7 cellular contexts compared by ENCODE assay signal in genomic region chr15:51623386-51623938, GRCh38. TPM values are rescaled to one million over a fixed set of nuclear protein-coding genes. Genes with fewer than 3 reads are reported as not detected.
DNase-seq lines count a peak whose midpoint lies in the region; ATAC-seq and TF ChIP-seq lines count a peak whose summit lies in the region.

No MANE protein-coding gene starts in this region.

- no peaks in the 10 kb centered on the region for H3K9me3 Mint-ChIP-seq in MCF 10A (ENCODE audit: unreplicated experiment)

- H3K4me3 ChIP-seq in GM12875 (ENCODE audit: low read depth, low read length), result peak overlapping the region; percentile 96
- H3K4me3 ChIP-seq in mucosa of descending colon, result peak overlapping the region; percentile 63

- H3K4me1 ChIP-seq in mucosa of descending colon (ENCODE audit: low read depth), result peaks cover 19% of the 10 kb centered on the region

- TF ChIP-seq CTCF in GM12875 (IDR thresholded peaks at IDR 0.05; ENCODE audit: borderline replicate concordance, insufficient read depth, low read depth, low read length), result no peak
- TF ChIP-seq CTCF in MCF 10A (IDR thresholded peaks at IDR 0.05; ENCODE audit: unreplicated experiment), result no peak
- TF ChIP-seq CTCF in mucosa of descending colon (IDR thresholded peaks at IDR 0.05), result no peak
- no peak for TF ChIP-seq CTCF in GM13976 (IDR thresholded peaks at IDR 0.05; ENCODE audit: borderline replicate concordance, control extremely low read depth, extremely low read depth, insufficient read depth, missing control alignments)

- BruUV-seq in MCF 10A (replicated peaks; lab: Mats Ljungman, UMichigan), result no TSS peak

- POLR2A ChIA-PET in MCF 10A (lab: Yijun Ruan, JAX), result interaction anchor here (0.7 to 3.4 kb wide), 14 partner anchors 10 to 581 kb away, joined by 3 to 29 read pairs (median 4); partner anchors contain the start of genes LYSMD2 and TMOD3

- ATAC-seq in mucosa of descending colon (peak; percentile 81), GM18873 (IDR thresholded peaks at IDR 0.05; ENCODE audit: low FRiP score, unreplicated experiment) (no peak), HG02571 (IDR thresholded peaks at IDR 0.05; ENCODE audit: unreplicated experiment) (no peak)

- CTCF ChIA-PET in MCF 10A (lab: Yijun Ruan, JAX), result interaction anchor here (0.5 to 4.0 kb wide), 4 partner anchors 24 to 87 kb away, joined by 3 to 28 read pairs (median 7); no protein-coding TSS in a partner anchor

- peaks cover 10% of the 10 kb centered on the region for H3K36me3 Mint-ChIP-seq in MCF 10A (ENCODE audit: insufficient read depth, unreplicated experiment)

- no peaks in the 10 kb centered on the region for H3K36me3 ChIP-seq in mucosa of descending colon (ENCODE audit: low read depth)

- DNase-seq in NCI-H526 (lab: John Stamatoyannopoulos, UW), result peak; percentile 19 to 26
- DNase-seq in MCF 10A (ENCODE audit: unreplicated experiment), result peak; percentile 33
- DNase-seq in mucosa of descending colon, result peak in 1 of 3 donors; percentile 93
- no peak for DNase-seq in GM13976 (ENCODE audit: low spot score)

- no peaks in the 10 kb centered on the region for H3K9me3 ChIP-seq in mucosa of descending colon

- H3K4me3 Mint-ChIP-seq in MCF 10A (ENCODE audit: unreplicated experiment), result peak overlapping the region; percentile 99

- H3K4me1 Mint-ChIP-seq in MCF 10A (ENCODE audit: insufficient read depth, unreplicated experiment), result peaks cover 27% of the 10 kb centered on the region

- intact Hi-C loops in MCF 10A (cut with micrococcal nuclease), result no loop called here
- intact Hi-C loops in mucosa of descending colon (cut with DNase I, micrococcal nuclease), result no loop called here

- in situ Hi-C loops in GM13976 (cut with MboI; ENCODE audit: low sequenced_read_pairs, unreplicated experiment), result no loop called here

- no peaks in the 10 kb centered on the region for H3K27me3 Mint-ChIP-seq in MCF 10A (ENCODE audit: insufficient read depth, unreplicated experiment)

- H3K27ac Mint-ChIP-seq in MCF 10A (ENCODE audit: low read depth, unreplicated experiment), result peak overlapping the region; percentile 2

RNA-seq across cellular contexts. Expression of gene DMXL2, which starts 0.9 kb away (rescaled TPM):
- 13.6 and 21.6 TPM in 2 replicates for total RNA-seq in MCF 10A (2022)
- 10 to 100 TPM; 36.5 to 45.5 (median 43.0) TPM for total RNA-seq in mucosa of descending colon

RNA-seq across cellular contexts. Expression of gene SCG3, which starts 57.8 kb away (rescaled TPM):
- not detected in 2 replicates for total RNA-seq in MCF 10A (2022)
- 1 to 10 TPM in 1 of 3 donors, under 1 TPM in 2; 0.78 to 3.3 (median 0.89) TPM for total RNA-seq in mucosa of descending colon
